ENCODE assay signal across 14 cellular contexts in the genomic region with DNA sequence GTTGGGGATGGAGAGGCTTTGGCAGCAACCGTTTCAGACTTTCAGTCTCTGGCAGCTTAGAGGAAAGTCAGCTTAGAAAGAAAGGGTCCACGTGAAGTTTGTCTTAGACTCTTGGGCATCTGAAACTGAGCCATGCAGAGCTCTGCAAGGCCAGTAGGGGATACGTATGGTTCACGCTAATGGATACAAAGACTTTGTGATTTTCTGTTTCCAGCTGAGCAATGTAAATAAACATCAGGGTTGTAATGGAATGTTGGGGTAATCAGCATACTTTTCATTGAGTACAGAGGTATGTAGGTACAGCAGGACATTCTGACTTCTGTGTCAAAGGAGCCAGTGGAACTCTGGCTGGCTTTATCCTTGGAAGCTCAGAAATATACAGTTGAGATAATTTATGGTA.
DNase-seq lines count a peak whose midpoint lies in the region; FAIRE-seq and TF ChIP-seq lines count a peak whose summit lies in the region.
"Had no signal": no experiment of that assay in that cellular context is flagged by ENCODE, and none has a peak within 500 bp of the region (broad histone marks: within the 10 kb centered on the region; RNA-seq: fewer than 3 reads in every experiment).

No MANE protein-coding gene starts in this region.

- H3K4me3 ChIP-seq in NT2/D1 (ENCODE audit: insufficient read length, low read depth) (no peak overlapping the region), neutrophil (ENCODE audit: low read depth in 1 of 2, low read length in 1 of 2) (no peak overlapping the region)

- H3K9ac ChIP-seq in NT2/D1 (ENCODE audit: insufficient read length, low read depth), result no peak overlapping the region

- peak; percentile 39 for DNase-seq in ELR (ENCODE audit: low read depth)
- DNase-seq in NT2/D1 (ENCODE audit: low read depth, low spot score), result peak; percentile 36
- DNase-seq in fibroblast of peridontal ligament (ENCODE audit: extremely low read depth), result peak; percentile 24
- DNase-seq in DMS153 treated with DMSO at 0.1 percent for 48 hours (lab: John Stamatoyannopoulos, UW; ENCODE audit: unreplicated experiment), result no peak
- no peak for DNase-seq in NCI-H69 (lab: John Stamatoyannopoulos, UW)
- no peak for DNase-seq in urothelium cell line (ENCODE audit: low spot score)
- no peak for DNase-seq in NCI-H128 (lab: John Stamatoyannopoulos, UW; ENCODE audit: unreplicated experiment)
- DNase-seq: activated CD8-positive, alpha-beta memory T cell treated with anti-CD3 and anti-CD28 coated beads, Interleukin-2, amount 50 U/mL, for 4 hours; activated naive CD8-positive, alpha-beta T cell treated with anti-CD3 and anti-CD28 coated beads, Interleukin-2, amount 10 ng/mL, durations not matched to agents 7 days and 5 days; CD4-positive, alpha-beta T cell; NCI-H1105; NCI-H510A; SHP77 had no signal

- H3K27ac ChIP-seq in neutrophil, result peak overlapping the region; percentile 48

- FAIRE-seq in urothelium cell line (lab: Jason Lieb, UNC), result no peak

- no peak for TF ChIP-seq CTCF in neutrophil (IDR thresholded peaks at IDR 0.05)

- H3K4me1 ChIP-seq in NT2/D1 (ENCODE audit: insufficient read depth, insufficient read length) (peaks cover 3% of the 10 kb centered on the region), neutrophil (ENCODE audit: control insufficient read depth in 1 of 2, insufficient read depth in 1 of 2, low read depth in 1 of 2, low read length in 1 of 2) (peaks cover 42 to 57% of the 10 kb centered on the region in 2 experiments)

- no peaks in the 10 kb centered on the region for H3K27me3 ChIP-seq in NT2/D1 (ENCODE audit: insufficient read depth, insufficient read length)
- H3K27me3 ChIP-seq in neutrophil, result no peaks in the 10 kb centered on the region

- H3K9me3 ChIP-seq in NT2/D1 (ENCODE audit: insufficient read depth, low read length), result no peaks in the 10 kb centered on the region; the same call in 1 of the 2 replicates
- H3K9me3 ChIP-seq in neutrophil, result no peaks in the 10 kb centered on the region

- peaks cover 14% of the 10 kb centered on the region for H3K36me3 ChIP-seq in NT2/D1 (ENCODE audit: insufficient read depth, insufficient read length, low read length)
- peaks cover 53% of the 10 kb centered on the region for H3K36me3 ChIP-seq in neutrophil

Comparison
In these comparisons a context has a peak if more than half of its experiments do, and no peak if none do; other contexts are left out.
1. DNase-seq: peak in ELR (single experiment), NT2/D1 (single experiment) and fibroblast of peridontal ligament (single experiment); none in DMS153 treated with DMSO at 0.1 percent for 48 hours (single experiment), NCI-H69 (single experiment), urothelium cell line (single experiment) and NCI-H128 (single experiment).